In genomic region chr5:93246093-93246855, GRCh38 we compare ENCODE assay signal across 1 cellular context.
TF ChIP-seq lines count a peak whose summit lies in the region.

No MANE protein-coding gene starts in this region.

TF ChIP-seq in HepG2, 621 proteins besides CTCF, POLR2A, EP300 and RAD21 (continued from another document and continues in another):
- TF ChIP-seq ZNF737 (CRISPR knock-in tag; IDR thresholded peaks at IDR 0.05; ENCODE audit: borderline replicate concordance) (no peak), ZNF12 (CRISPR knock-in tag; IDR thresholded peaks at IDR 0.05) (peak; percentile 83; the same call in 1 of the 2 replicates), IKZF1 (IDR thresholded peaks at IDR 0.05) (no peak), NR3C1 (CRISPR knock-in tag; IDR thresholded peaks at IDR 0.05) (no peak), GFI1 (CRISPR knock-in tag; IDR thresholded peaks at IDR 0.05; ENCODE audit: borderline replicate concordance) (peak; percentile 80), ZNF251 (CRISPR knock-in tag; IDR thresholded peaks at IDR 0.05) (no peak), NONO (IDR thresholded peaks at IDR 0.05) (no peak), NONO (CRISPR knock-in tag; conservative IDR thresholded peaks at IDR 0.05) (peak; percentile 75), NCOA1 (CRISPR knock-in tag; IDR thresholded peaks at IDR 0.05) (peak; percentile 84), RNF219 (CRISPR knock-in tag; IDR thresholded peaks at IDR 0.05) (0 out of 2 replicates have a peak, but pooled peaks have one; percentile 70), ZNF800 (CRISPR knock-in tag; IDR thresholded peaks at IDR 0.05) (peak; percentile 59; the same call in 1 of the 2 replicates), TAF15 (IDR thresholded peaks at IDR 0.05; ENCODE audit: low read depth, low read length, poor library complexity, severe bottlenecking) (no peak), ZNF607 (CRISPR knock-in tag; IDR thresholded peaks at IDR 0.05; ENCODE audit: borderline replicate concordance) (no peak; the same call in 1 of the 2 replicates), U2AF2 (IDR thresholded peaks at IDR 0.05; ENCODE audit: low read depth, low read length) (no peak), ZNF451 (CRISPR knock-in tag; IDR thresholded peaks at IDR 0.05) (peak; percentile 61; the same call in 1 of the 2 replicates), MLX (CRISPR knock-in tag; IDR thresholded peaks at IDR 0.05) (peak; percentile 88; the same call in 1 of the 2 replicates), CHD4 (IDR thresholded peaks at IDR 0.05; ENCODE audit: borderline replicate concordance, low read length) (no peak; the same call in 1 of the 2 replicates), RFX5 (IDR thresholded peaks at IDR 0.05; ENCODE audit: low read depth, low read length) (no peak), ZSCAN25 (CRISPR knock-in tag; IDR thresholded peaks at IDR 0.05) (0 out of 2 replicates have a peak, but pooled peaks have one; percentile 36), NR2F2 (IDR thresholded peaks at IDR 0.05; ENCODE audit: borderline replicate concordance, low read depth) (peak; percentile 87), NR1H2 (CRISPR knock-in tag; IDR thresholded peaks at IDR 0.05; ENCODE audit: borderline replicate concordance, low read depth) (no peak), ZNF205 (CRISPR knock-in tag; IDR thresholded peaks at IDR 0.05) (peak; percentile 92), TSC22D2 (CRISPR knock-in tag; IDR thresholded peaks at IDR 0.05; ENCODE audit: borderline replicate concordance) (no peak), BCLAF1 (IDR thresholded peaks at IDR 0.05) (no peak), MIER3 (CRISPR knock-in tag; IDR thresholded peaks at IDR 0.05; ENCODE audit: borderline replicate concordance) (peak; percentile 97), ZNF574 (CRISPR knock-in tag; IDR thresholded peaks at IDR 0.05) (peak; percentile 83), SOX13 (IDR thresholded peaks at IDR 0.05) (peak; percentile 96), SOX13 (CRISPR knock-in tag; conservative IDR thresholded peaks at IDR 0.05 in 1 of 2, IDR thresholded peaks at IDR 0.05 in 1 of 2) (peak in 1 of 2 experiments; percentile 99; a peak in 2 of 4 replicates), TCF7L2 (IDR thresholded peaks at IDR 0.05; ENCODE audit: low read depth, low read length) (peak; percentile 99), SMARCC2 (IDR thresholded peaks at IDR 0.05) (0 out of 2 replicates have a peak, but pooled peaks have one; percentile 41), HDAC1 (CRISPR knock-in tag; IDR thresholded peaks at IDR 0.05) (peak; percentile 95), IKZF4 (CRISPR knock-in tag; IDR thresholded peaks at IDR 0.05; ENCODE audit: borderline replicate concordance, low read depth, not compliant biosample characterization) (no peak), RORA (CRISPR knock-in tag; IDR thresholded peaks at IDR 0.05) (no peak), ZNF124 (CRISPR knock-in tag; IDR thresholded peaks at IDR 0.05) (peak; percentile 79), ZBTB26 (CRISPR knock-in tag; IDR thresholded peaks at IDR 0.05; ENCODE audit: borderline replicate concordance) (0 out of 2 replicates have a peak, but pooled peaks have one; percentile 68), AKNA (CRISPR knock-in tag; IDR thresholded peaks at IDR 0.05; ENCODE audit: borderline replicate concordance) (no peak), MTF1 (CRISPR knock-in tag; IDR thresholded peaks at IDR 0.05) (no peak), KLF12 (CRISPR knock-in tag; IDR thresholded peaks at IDR 0.05; ENCODE audit: borderline replicate concordance) (peak; percentile 73; the same call in 1 of the 2 replicates), ARID2 (CRISPR knock-in tag; IDR thresholded peaks at IDR 0.05; ENCODE audit: borderline replicate concordance) (peak; percentile 88; the same call in 1 of the 2 replicates), BATF2 (CRISPR knock-in tag; IDR thresholded peaks at IDR 0.05) (no peak), ZNF17 (CRISPR knock-in tag; IDR thresholded peaks at IDR 0.05) (no peak), THYN1 (CRISPR knock-in tag; IDR thresholded peaks at IDR 0.05; ENCODE audit: borderline replicate concordance, low read depth) (peak; percentile 99), ZNF101 (CRISPR knock-in tag; IDR thresholded peaks at IDR 0.05; ENCODE audit: borderline replicate concordance, low read depth) (peak; percentile 64; the same call in 1 of the 2 replicates), ZNF550 (CRISPR knock-in tag; IDR thresholded peaks at IDR 0.05; ENCODE audit: borderline replicate concordance) (no peak)
